Comparison of ENCODE assay signal across 1 cellular context in the genomic region with DNA sequence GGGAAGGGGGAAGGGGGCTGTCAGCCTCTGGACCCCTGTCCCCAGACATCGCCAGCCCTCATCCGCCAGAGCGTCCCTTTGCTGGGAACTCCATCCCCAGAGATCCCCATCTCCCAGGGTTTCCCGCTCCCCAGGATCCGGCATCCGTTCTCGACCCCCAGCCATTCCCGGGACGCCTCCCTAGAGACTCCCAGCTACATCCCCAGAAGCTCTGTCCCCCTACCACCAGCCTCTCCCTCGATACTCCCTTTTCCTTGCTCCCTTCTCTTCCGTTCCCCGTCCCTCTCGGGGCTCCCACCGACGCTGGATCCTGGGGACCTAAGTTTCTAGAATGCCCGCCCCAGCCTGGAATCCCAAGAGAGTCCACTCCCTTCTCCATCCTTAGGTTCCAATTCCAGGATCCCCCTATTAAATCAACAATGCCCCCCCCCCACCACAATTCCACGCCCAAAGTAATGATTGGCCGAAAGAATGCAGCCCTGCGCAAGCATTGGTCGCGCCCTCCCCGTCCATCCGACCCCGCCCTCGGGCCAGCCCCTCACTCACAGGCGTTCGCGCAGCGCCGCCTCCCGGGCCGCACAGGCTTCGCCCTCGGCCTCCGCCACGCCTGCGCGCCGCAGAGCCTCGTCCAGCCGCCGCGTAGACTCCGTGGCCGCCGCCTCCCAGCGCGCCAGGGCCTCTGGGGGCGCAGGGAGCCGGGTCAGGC.
TF ChIP-seq lines count a peak whose summit lies in the region.

No MANE protein-coding gene starts in this region.

TF ChIP-seq in HEK293, 187 proteins besides CTCF, POLR2A, EP300 and RAD21 (continued from another document):
- TF ChIP-seq, protein P1, sequence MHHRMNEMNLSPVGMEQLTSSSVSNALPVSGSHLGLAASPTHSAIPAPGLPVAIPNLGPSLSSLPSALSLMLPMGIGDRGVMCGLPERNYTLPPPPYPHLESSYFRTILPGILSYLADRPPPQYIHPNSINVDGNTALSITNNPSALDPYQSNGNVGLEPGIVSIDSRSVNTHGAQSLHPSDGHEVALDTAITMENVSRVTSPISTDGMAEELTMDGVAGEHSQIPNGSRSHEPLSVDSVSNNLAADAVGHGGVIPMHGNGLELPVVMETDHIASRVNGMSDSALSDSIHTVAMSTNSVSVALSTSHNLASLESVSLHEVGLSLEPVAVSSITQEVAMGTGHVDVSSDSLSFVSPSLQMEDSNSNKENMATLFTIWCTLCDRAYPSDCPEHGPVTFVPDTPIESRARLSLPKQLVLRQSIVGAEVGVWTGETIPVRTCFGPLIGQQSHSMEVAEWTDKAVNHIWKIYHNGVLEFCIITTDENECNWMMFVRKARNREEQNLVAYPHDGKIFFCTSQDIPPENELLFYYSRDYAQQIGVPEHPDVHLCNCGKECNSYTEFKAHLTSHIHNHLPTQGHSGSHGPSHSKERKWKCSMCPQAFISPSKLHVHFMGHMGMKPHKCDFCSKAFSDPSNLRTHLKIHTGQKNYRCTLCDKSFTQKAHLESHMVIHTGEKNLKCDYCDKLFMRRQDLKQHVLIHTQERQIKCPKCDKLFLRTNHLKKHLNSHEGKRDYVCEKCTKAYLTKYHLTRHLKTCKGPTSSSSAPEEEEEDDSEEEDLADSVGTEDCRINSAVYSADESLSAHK (tag by site-specific recombination; IDR thresholded peaks at IDR 0.05): 0 out of 2 replicates have a peak, but pooled peaks have one; percentile 21
- no peak for TF ChIP-seq ZSCAN4 (tag by site-specific recombination; IDR thresholded peaks at IDR 0.05)
- TF ChIP-seq ZXDB (tag by site-specific recombination; IDR thresholded peaks at IDR 0.05): peak; percentile 62
- peak; percentile 86 for TF ChIP-seq SP3 (tag by site-specific recombination; IDR thresholded peaks at IDR 0.05)
- 0 out of 2 replicates have a peak, but pooled peaks have one; percentile 22 for TF ChIP-seq ZFP69B (tag by site-specific recombination; IDR thresholded peaks at IDR 0.05)
- peak; percentile 67 for TF ChIP-seq GLIS1 (tag by site-specific recombination; IDR thresholded peaks at IDR 0.05)
- no peak for TF ChIP-seq ZNF311 (tag by site-specific recombination; IDR thresholded peaks at IDR 0.05; ENCODE audit: borderline replicate concordance)
TF ChIP-seq in HEK293: peak in this region for 47.
